ENCODE assay signal across 18 cellular contexts in genomic region chr10:63534723-63535122, GRCh38. TPM values are rescaled to one million over a fixed set of nuclear protein-coding genes. Genes with fewer than 3 reads are reported as not detected.
DNase-seq lines count a peak whose midpoint lies in the region; ATAC-seq, FAIRE-seq and TF ChIP-seq lines count a peak whose summit lies in the region.
"Had no signal": no experiment of that assay in that cellular context is flagged by ENCODE, and none has a peak within 500 bp of the region (broad histone marks: within the 10 kb centered on the region; RNA-seq: fewer than 3 reads in every experiment).

No MANE protein-coding gene starts in this region.

- no peaks in the 10 kb centered on the region for H3K27me3 ChIP-seq in osteoblast (ENCODE audit: insufficient read depth, low read length)
- H3K27me3 ChIP-seq in transverse colon: no peaks in the 10 kb centered on the region
- H3K27me3 ChIP-seq: BLaER1 treated with 17β-estradiol and CSF1 and Interleukin-3, amounts not matched to agents 10 nM and 100 nM had no signal

- H3K27me3 Mint-ChIP-seq in activated naive CD8-positive, alpha-beta T cell treated with anti-CD3 and anti-CD28 coated beads, Interleukin-2, amount 50 U/mL, for 24 hours: no peaks in the 10 kb centered on the region
- H3K27me3 Mint-ChIP-seq in activated naive CD8-positive, alpha-beta T cell treated with anti-CD3 and anti-CD28 coated beads for 36 hours: no peaks in the 10 kb centered on the region
- H3K27me3 Mint-ChIP-seq in WTC11 (ENCODE audit: low read depth): no peaks in the 10 kb centered on the region

- in situ Hi-C loops in transverse colon (cut with MboI; ENCODE audit: low pct_ligation_motif_present in 1 of 4, low pct_unique_long_range_greater_than_20kb in 1 of 4, low sequenced_read_pairs in 3 of 4): no loop called here

- H3K27ac Mint-ChIP-seq in activated naive CD8-positive, alpha-beta T cell treated with anti-CD3 and anti-CD28 coated beads, Interleukin-2, amount 50 U/mL, for 24 hours: no peak overlapping the region
- H3K27ac Mint-ChIP-seq in activated naive CD8-positive, alpha-beta T cell treated with anti-CD3 and anti-CD28 coated beads for 36 hours: no peak overlapping the region
- 0 out of 2 replicates have a peak overlapping the region, but pooled peaks have one; percentile 51 for H3K27ac Mint-ChIP-seq in WTC11
- H3K27ac Mint-ChIP-seq: HFFc6 had no signal

- peak; percentile 12 for FAIRE-seq in GM18507 (lab: Jason Lieb, UNC)
- FAIRE-seq: GM12878, H1, K562 had no signal

- H3K4me1 ChIP-seq in osteoblast (ENCODE audit: insufficient read depth, low read length) (no peaks in the 10 kb centered on the region), transverse colon (no peaks in the 10 kb centered on the region)

- no peaks in the 10 kb centered on the region for H3K36me3 Mint-ChIP-seq in activated naive CD8-positive, alpha-beta T cell treated with anti-CD3 and anti-CD28 coated beads, Interleukin-2, amount 50 U/mL, for 24 hours (ENCODE audit: low read depth)
- peaks cover 7% of the 10 kb centered on the region for H3K36me3 Mint-ChIP-seq in activated naive CD8-positive, alpha-beta T cell treated with anti-CD3 and anti-CD28 coated beads for 36 hours
- H3K36me3 Mint-ChIP-seq in WTC11: no peaks in the 10 kb centered on the region
- H3K36me3 Mint-ChIP-seq: CD4-positive, CD25-positive, alpha-beta regulatory T cell had no signal

- H3K4me1 Mint-ChIP-seq in activated naive CD8-positive, alpha-beta T cell treated with anti-CD3 and anti-CD28 coated beads, Interleukin-2, amount 50 U/mL, for 24 hours: peaks cover 12% of the 10 kb centered on the region
- H3K4me1 Mint-ChIP-seq in activated naive CD8-positive, alpha-beta T cell treated with anti-CD3 and anti-CD28 coated beads for 36 hours: peaks cover 13% of the 10 kb centered on the region
- 0 out of 2 replicates have a peak, but pooled peaks cover 2% of the 10 kb centered on the region for H3K4me1 Mint-ChIP-seq in WTC11

- intact Hi-C loops in transverse colon (cut with DNase I; ENCODE audit: low total_unique reads): no loop called here

- H4K20me1 ChIP-seq in osteoblast (ENCODE audit: insufficient read depth, low read length): peaks cover 2% of the 10 kb centered on the region

- peak; percentile 46 for ATAC-seq in activated naive CD8-positive, alpha-beta T cell treated with anti-CD3 and anti-CD28 coated beads, Interleukin-2, amount 50 U/mL, for 24 hours
- ATAC-seq in WTC11 (no peak), HG02623 (IDR thresholded peaks at IDR 0.05; ENCODE audit: unreplicated experiment) (no peak), GM18907 (IDR thresholded peaks at IDR 0.05; ENCODE audit: unreplicated experiment) (no peak)
- ATAC-seq: GM12878, K562 had no signal

- H3K4me3 ChIP-seq in osteoblast (ENCODE audit: insufficient read depth, low read length) (no peak overlapping the region), transverse colon (no peak overlapping the region)
- H3K4me3 ChIP-seq: BLaER1 treated with 17β-estradiol and CSF1 and Interleukin-3, amounts not matched to agents 10 nM and 100 nM; GM12878; HAP-1; K562 had no signal

- TF ChIP-seq CTCF in WTC11 (IDR thresholded peaks at IDR 0.05): no peak
- no peak for TF ChIP-seq CTCF in osteoblast (IDR thresholded peaks at IDR 0.05; ENCODE audit: extremely low read depth, low read depth, low read length)
- TF ChIP-seq CTCF in transverse colon (IDR thresholded peaks at IDR 0.05): no peak

- H3K9me3 Mint-ChIP-seq in activated naive CD8-positive, alpha-beta T cell treated with anti-CD3 and anti-CD28 coated beads, Interleukin-2, amount 50 U/mL, for 24 hours: no peaks in the 10 kb centered on the region
- H3K9me3 Mint-ChIP-seq in activated naive CD8-positive, alpha-beta T cell treated with anti-CD3 and anti-CD28 coated beads for 36 hours: no peaks in the 10 kb centered on the region
- H3K9me3 Mint-ChIP-seq in WTC11: no peaks in the 10 kb centered on the region
- H3K9me3 Mint-ChIP-seq: CD4-positive, CD25-positive, alpha-beta regulatory T cell; HFFc6 had no signal

- no peak for TF ChIP-seq POLR2A in transverse colon (IDR thresholded peaks at IDR 0.05)

- no peak overlapping the region for H2AFZ ChIP-seq in osteoblast (ENCODE audit: low read length)

- no peaks in the 10 kb centered on the region for H3K36me3 ChIP-seq in osteoblast (ENCODE audit: insufficient read depth, low read length)
- H3K36me3 ChIP-seq in transverse colon: no peaks in the 10 kb centered on the region
- H3K36me3 ChIP-seq: HAP-1 had no signal

- POLR2A ChIA-PET in WTC11 (lab: Charles Lee): no interaction called here

- H3K4me2 ChIP-seq in osteoblast (ENCODE audit: insufficient read depth, low read length): no peak overlapping the region

- peaks cover 84% of the 10 kb centered on the region for H3K79me2 ChIP-seq in osteoblast (ENCODE audit: insufficient read depth, low read length)

- DNase-seq in activated naive CD8-positive, alpha-beta T cell treated with anti-CD3 and anti-CD28 coated beads, Interleukin-2, amount 50 U/mL, for 24 hours: no peak
- no peak for DNase-seq in activated naive CD8-positive, alpha-beta T cell treated with anti-CD3 and anti-CD28 coated beads for 36 hours
- DNase-seq in GM18507 (ENCODE audit: extremely low spot score, insufficient read length, low read depth) (no peak), WTC11 (ENCODE audit: low spot score) (no peak), osteoblast (ENCODE audit: insufficient read length, low spot score, missing footprints) (peak; percentile 58), transverse colon (no peak)
- DNase-seq: AML-193; CD4-positive, CD25-positive, alpha-beta regulatory T cell; DMS 273 treated with DMSO at 0.1 percent for 48 hours; HFFc6 had no signal

- CTCF ChIA-PET in WTC11 (lab: Charles Lee): no interaction called here

- TF ChIP-seq EP300 in transverse colon (IDR thresholded peaks at IDR 0.05; ENCODE audit: low read depth): no peak

- no peak overlapping the region for H3K4me3 Mint-ChIP-seq in activated naive CD8-positive, alpha-beta T cell treated with anti-CD3 and anti-CD28 coated beads, Interleukin-2, amount 50 U/mL, for 24 hours
- H3K4me3 Mint-ChIP-seq in activated naive CD8-positive, alpha-beta T cell treated with anti-CD3 and anti-CD28 coated beads for 36 hours: no peak overlapping the region
- H3K4me3 Mint-ChIP-seq in WTC11: no peak overlapping the region
- H3K4me3 Mint-ChIP-seq: CD4-positive, CD25-positive, alpha-beta regulatory T cell; HFFc6 had no signal

- no peak overlapping the region for H3K27ac ChIP-seq in osteoblast (ENCODE audit: low read depth, low read length)
- no peak overlapping the region for H3K27ac ChIP-seq in transverse colon
- H3K27ac ChIP-seq: BLaER1 treated with 17β-estradiol and CSF1 and Interleukin-3, amounts not matched to agents 10 nM and 100 nM; HL-60 had no signal

- H3K9me3 ChIP-seq in osteoblast (ENCODE audit: low read depth, low read length): no peaks in the 10 kb centered on the region
- H3K9me3 ChIP-seq in transverse colon: no peaks in the 10 kb centered on the region
- H3K9me3 ChIP-seq: HAP-1 had no signal

TF ChIP-seq in WTC11, 78 proteins besides CTCF, POLR2A, EP300 and RAD21 (continues in another document):
- TF ChIP-seq MAX (CRISPR knock-in tag; IDR thresholded peaks at IDR 0.05): no peak
- TF ChIP-seq GABPB1 (CRISPR knock-in tag; IDR thresholded peaks at IDR 0.05): no peak
- TF ChIP-seq USF2 (CRISPR knock-in tag; IDR thresholded peaks at IDR 0.05): no peak
- TF ChIP-seq, protein P1, sequence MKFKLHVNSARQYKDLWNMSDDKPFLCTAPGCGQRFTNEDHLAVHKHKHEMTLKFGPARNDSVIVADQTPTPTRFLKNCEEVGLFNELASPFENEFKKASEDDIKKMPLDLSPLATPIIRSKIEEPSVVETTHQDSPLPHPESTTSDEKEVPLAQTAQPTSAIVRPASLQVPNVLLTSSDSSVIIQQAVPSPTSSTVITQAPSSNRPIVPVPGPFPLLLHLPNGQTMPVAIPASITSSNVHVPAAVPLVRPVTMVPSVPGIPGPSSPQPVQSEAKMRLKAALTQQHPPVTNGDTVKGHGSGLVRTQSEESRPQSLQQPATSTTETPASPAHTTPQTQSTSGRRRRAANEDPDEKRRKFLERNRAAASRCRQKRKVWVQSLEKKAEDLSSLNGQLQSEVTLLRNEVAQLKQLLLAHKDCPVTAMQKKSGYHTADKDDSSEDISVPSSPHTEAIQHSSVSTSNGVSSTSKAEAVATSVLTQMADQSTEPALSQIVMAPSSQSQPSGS (CRISPR knock-in tag; IDR thresholded peaks at IDR 0.05; ENCODE audit: borderline replicate concordance, low read depth): no peak
- TF ChIP-seq ZBTB21 (CRISPR knock-in tag; IDR thresholded peaks at IDR 0.05; ENCODE audit: borderline replicate concordance): no peak
- TF ChIP-seq, protein P2, sequence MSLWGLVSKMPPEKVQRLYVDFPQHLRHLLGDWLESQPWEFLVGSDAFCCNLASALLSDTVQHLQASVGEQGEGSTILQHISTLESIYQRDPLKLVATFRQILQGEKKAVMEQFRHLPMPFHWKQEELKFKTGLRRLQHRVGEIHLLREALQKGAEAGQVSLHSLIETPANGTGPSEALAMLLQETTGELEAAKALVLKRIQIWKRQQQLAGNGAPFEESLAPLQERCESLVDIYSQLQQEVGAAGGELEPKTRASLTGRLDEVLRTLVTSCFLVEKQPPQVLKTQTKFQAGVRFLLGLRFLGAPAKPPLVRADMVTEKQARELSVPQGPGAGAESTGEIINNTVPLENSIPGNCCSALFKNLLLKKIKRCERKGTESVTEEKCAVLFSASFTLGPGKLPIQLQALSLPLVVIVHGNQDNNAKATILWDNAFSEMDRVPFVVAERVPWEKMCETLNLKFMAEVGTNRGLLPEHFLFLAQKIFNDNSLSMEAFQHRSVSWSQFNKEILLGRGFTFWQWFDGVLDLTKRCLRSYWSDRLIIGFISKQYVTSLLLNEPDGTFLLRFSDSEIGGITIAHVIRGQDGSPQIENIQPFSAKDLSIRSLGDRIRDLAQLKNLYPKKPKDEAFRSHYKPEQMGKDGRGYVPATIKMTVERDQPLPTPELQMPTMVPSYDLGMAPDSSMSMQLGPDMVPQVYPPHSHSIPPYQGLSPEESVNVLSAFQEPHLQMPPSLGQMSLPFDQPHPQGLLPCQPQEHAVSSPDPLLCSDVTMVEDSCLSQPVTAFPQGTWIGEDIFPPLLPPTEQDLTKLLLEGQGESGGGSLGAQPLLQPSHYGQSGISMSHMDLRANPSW (CRISPR knock-in tag; conservative IDR thresholded peaks at IDR 0.05; ENCODE audit: low read depth): no peak

RNA-seq across cellular contexts. Expression of gene REEP3, which starts 13.5 kb away (rescaled TPM):
- total RNA-seq in activated naive CD8-positive, alpha-beta T cell treated with anti-CD3 and anti-CD28 coated beads for 36 hours: 10 to 100 TPM; 17.4 to 20.7 TPM
- total RNA-seq in WTC11 (2021): 18.5 to 23.2 TPM (median 21.2 TPM) in 3 replicates
- 66.6 and 71.3 TPM in 2 replicates for total RNA-seq in osteoblast
- 10 to 100 TPM; 23.9 to 50.1 (median 36.7) TPM for total RNA-seq in transverse colon
